8 cellular contexts compared by ENCODE assay signal in genomic region chr6:156779206-156780116, GRCh38. TPM values are rescaled to one million over a fixed set of nuclear protein-coding genes. Genes with fewer than 3 reads are reported as not detected.
DNase-seq lines count a peak whose midpoint lies in the region; ATAC-seq and TF ChIP-seq lines count a peak whose summit lies in the region.

No MANE protein-coding gene starts in this region.

- no peak for TF ChIP-seq POLR2A in erythroblast (IDR thresholded peaks at IDR 0.05; ENCODE audit: low read length)

- DNase-seq in SKM-1 treated with dmso at 0.1 percent for 144 hours (lab: John Stamatoyannopoulos, UW; ENCODE audit: unreplicated experiment) (peak; percentile 23), SKM-1 (lab: John Stamatoyannopoulos, UW; ENCODE audit: unreplicated experiment) (no peak), NCI-H2171 (lab: John Stamatoyannopoulos, UW) (peak; percentile 6), erythroblast (lab: John Stamatoyannopoulos, UW) (peak; percentile 73 to 86)
- DNase-seq in activated CD8-positive, alpha-beta memory T cell treated with anti-CD3 and anti-CD28 coated beads, Interleukin-2, amount 50 U/mL, for 48 hours = peak; percentile 83
- peak; percentile 43 to 77 (median 51) for DNase-seq in naive thymus-derived CD4-positive, alpha-beta T cell
- DNase-seq in stimulated activated naive CD4-positive, alpha-beta T cell treated with Interleukin-2 at 50 U/mL for 16 hours (lab: John Stamatoyannopoulos, UW) = peak; percentile 42

- H3K9me3 ChIP-seq in naive thymus-derived CD4-positive, alpha-beta T cell (ENCODE audit: control insufficient read depth in 2 of 3, low read length in 3 of 3) = no peaks in the 10 kb centered on the region

- peak overlapping the region; percentile 84 to 93 (median 88) for H3K4me3 Mint-ChIP-seq in naive thymus-derived CD4-positive, alpha-beta T cell

- no peaks in the 10 kb centered on the region for H3K27me3 ChIP-seq in naive thymus-derived CD4-positive, alpha-beta T cell (ENCODE audit: control insufficient read depth in 2 of 2, insufficient read depth in 2 of 2, low read length in 2 of 2)

- peak; percentile 12 for ATAC-seq in naive thymus-derived CD4-positive, alpha-beta T cell
- no peak for ATAC-seq in HG03159 (IDR thresholded peaks at IDR 0.05; ENCODE audit: unreplicated experiment)

- H3K4me1 Mint-ChIP-seq in naive thymus-derived CD4-positive, alpha-beta T cell = peaks cover 25 to 59% (median 54%) of the 10 kb centered on the region in 7 donors

- peaks cover 0 to 4% (median 0%) of the 10 kb centered on the region in 5 donors for H3K36me3 Mint-ChIP-seq in naive thymus-derived CD4-positive, alpha-beta T cell

- POLR2A ChIA-PET in naive thymus-derived CD4-positive, alpha-beta T cell (lab: Charles Lee) = interaction anchor here (0.7 to 5.7 kb wide), 19 partner anchors 9 to 389 kb away, joined by 3 to 122 read pairs (median 4); no protein-coding TSS in a partner anchor

- H3K9me3 Mint-ChIP-seq in naive thymus-derived CD4-positive, alpha-beta T cell = peaks cover 0 to 4% (median 0%) of the 10 kb centered on the region in 11 donors

- H3K36me3 ChIP-seq in naive thymus-derived CD4-positive, alpha-beta T cell (ENCODE audit: control insufficient read depth in 2 of 3, insufficient read depth in 3 of 3, low read length in 3 of 3) = no peaks in the 10 kb centered on the region

- peak overlapping the region; percentile 82 to 94 (median 89) for H3K27ac Mint-ChIP-seq in naive thymus-derived CD4-positive, alpha-beta T cell

- H3K4me3 ChIP-seq in naive thymus-derived CD4-positive, alpha-beta T cell (ENCODE audit: low read length) = peak overlapping the region; percentile 58

- intact Hi-C loops in naive thymus-derived CD4-positive, alpha-beta T cell (cut with micrococcal nuclease) = loop anchor here (1.0 to 5.0 kb wide), 14 partner anchors 12 to 1362 kb away; partner anchors contain the start of genes SYNJ2 (in 1 of the 2) and TMEM242 (in 1 of the 2)

- H3K27me3 Mint-ChIP-seq in naive thymus-derived CD4-positive, alpha-beta T cell = peaks cover 0 to 2% (median 0%) of the 10 kb centered on the region in 5 donors

- H3K4me1 ChIP-seq in naive thymus-derived CD4-positive, alpha-beta T cell (ENCODE audit: control insufficient read depth in 2 of 2, insufficient read depth in 2 of 2, low read length in 2 of 2) = peaks cover 15 to 19% of the 10 kb centered on the region in 2 donors

- H3K27ac ChIP-seq in naive thymus-derived CD4-positive, alpha-beta T cell (ENCODE audit: low read depth, low read length) = peak overlapping the region; percentile 79

- CTCF ChIA-PET in naive thymus-derived CD4-positive, alpha-beta T cell (lab: Charles Lee) = interaction anchor here (1.1 to 1.2 kb wide), 3 partner anchors 9 to 241 kb away, joined by 3 read pairs; no protein-coding TSS in a partner anchor

RNA-seq across cellular contexts. Expression of gene ARID1B, which starts 2.3 kb away (rescaled TPM):
- 100 to 1,000 TPM in 4 of 5 experiments, 10 to 100 TPM in 1; 88.8 to 164 (median 141) TPM for total RNA-seq in naive thymus-derived CD4-positive, alpha-beta T cell
- polyA plus RNA-seq in naive thymus-derived CD4-positive, alpha-beta T cell = 10 to 100 TPM; 17.5 to 21.0 TPM
